14 cellular contexts compared by ENCODE assay signal in the genomic region with DNA sequence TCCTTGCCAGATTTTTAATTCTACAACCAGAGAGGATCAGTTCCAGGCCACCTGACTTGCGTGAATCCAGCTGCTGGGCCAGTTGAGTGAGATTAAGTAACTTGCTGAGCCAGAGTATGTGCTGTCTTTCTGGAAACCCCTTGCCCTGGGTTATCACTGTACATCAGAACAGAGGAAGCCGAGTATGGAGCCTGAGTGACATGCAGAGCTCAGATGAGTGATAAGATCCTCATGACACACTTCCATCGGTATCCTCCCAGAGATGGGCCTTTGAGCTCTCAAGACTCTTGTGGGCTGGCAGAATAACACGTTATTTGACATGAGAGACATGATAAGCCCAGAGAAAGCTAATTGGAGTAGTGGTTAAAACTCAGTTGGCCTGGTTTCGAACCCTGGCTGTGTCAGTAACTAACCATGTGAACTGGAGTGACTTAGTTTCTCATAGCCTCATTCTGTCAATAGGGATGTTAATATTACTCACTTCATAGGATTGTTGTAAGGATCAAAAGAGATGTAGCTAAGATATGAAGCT.
DNase-seq lines count a peak whose midpoint lies in the region; ATAC-seq and TF ChIP-seq lines count a peak whose summit lies in the region.
"Had no signal": no experiment of that assay in that cellular context is flagged by ENCODE, and none has a peak within 500 bp of the region (broad histone marks: within the 10 kb centered on the region; RNA-seq: fewer than 3 reads in every experiment).

No MANE protein-coding gene starts in this region.

- CTCF ChIA-PET in CD4-positive, alpha-beta T cell (lab: Charles Lee) = interaction anchor here (1.5 kb wide), 1 partner anchor 412 kb away, joined by 3 read pairs; no protein-coding TSS in a partner anchor

- H3K9me3 ChIP-seq in CD4-positive, alpha-beta T cell (ENCODE audit: control insufficient read depth, low read length) = no peaks in the 10 kb centered on the region
- no peaks in the 10 kb centered on the region for H3K9me3 ChIP-seq in muscle layer of colon (ENCODE audit: low read length)
- H3K9me3 ChIP-seq: tibial nerve had no signal

- no peak for DNase-seq in CD4-positive, alpha-beta T cell
- DNase-seq in activated naive CD4-positive, alpha-beta T cell treated with anti-CD3 and anti-CD28 coated beads, Interleukin-2, amount 50 U/mL, for 72 hours (ENCODE audit: low spot score in 2 of 2) = no peak
- DNase-seq in NCI-H1092 treated with DMSO at 0.1 percent for 48 hours (lab: John Stamatoyannopoulos, UW) (no peak), foreskin fibroblast (no peak), GM13976 (ENCODE audit: low spot score) (no peak)
- DNase-seq: activated CD8-positive, alpha-beta memory T cell treated with anti-CD3 and anti-CD28 coated beads, Interleukin-2, amount 10 ng/mL, durations not matched to agents 7 days and 5 days; DMS 273 treated with DMSO at 0.1 percent for 48 hours; effector CD4-positive, alpha-beta T cell; KBM-7; kidney had no signal

- H3K4me1 Mint-ChIP-seq in CD4-positive, alpha-beta T cell (ENCODE audit: low read depth) = peaks cover 49% of the 10 kb centered on the region

- H3K36me3 ChIP-seq in muscle layer of colon (ENCODE audit: insufficient read depth, low read length) = no peaks in the 10 kb centered on the region
- H3K36me3 ChIP-seq: tibial nerve had no signal

- H3K4me1 ChIP-seq in muscle layer of colon (ENCODE audit: insufficient read depth, low read length) = peaks cover 45% of the 10 kb centered on the region

- H3K27ac Mint-ChIP-seq in CD4-positive, alpha-beta T cell = peak overlapping the region; percentile 61
- peak overlapping the region; percentile 61 to 72 for H3K27ac Mint-ChIP-seq in activated naive CD4-positive, alpha-beta T cell treated with anti-CD3 and anti-CD28 coated beads, Interleukin-2, amount 50 U/mL, for 72 hours
- H3K27ac Mint-ChIP-seq: activated CD8-positive, alpha-beta memory T cell treated with anti-CD3 and anti-CD28 coated beads, Interleukin-2, amount 10 ng/mL, durations not matched to agents 7 days and 5 days had no signal

- no peak overlapping the region for H3K4me3 ChIP-seq in muscle layer of colon (ENCODE audit: low read depth in 1 of 2, low read length in 2 of 2)
- no peak overlapping the region for H3K4me3 ChIP-seq in foreskin fibroblast (ENCODE audit: low read depth in 1 of 2, low read length in 2 of 2)
- H3K4me3 ChIP-seq: tibial nerve had no signal

- H3K9me3 Mint-ChIP-seq in CD4-positive, alpha-beta T cell = no peaks in the 10 kb centered on the region
- no peaks in the 10 kb centered on the region for H3K9me3 Mint-ChIP-seq in activated naive CD4-positive, alpha-beta T cell treated with anti-CD3 and anti-CD28 coated beads, Interleukin-2, amount 50 U/mL, for 72 hours

- in situ Hi-C loops in GM13976 (cut with MboI; ENCODE audit: low sequenced_read_pairs, unreplicated experiment) = loop anchor here (10.0 kb wide), 1 partner anchor 390 kb away; a partner anchor contains a TSS

- no peak overlapping the region for H3K9ac ChIP-seq in muscle layer of colon (ENCODE audit: low read length)

- no peaks in the 10 kb centered on the region for H3K27me3 Mint-ChIP-seq in CD4-positive, alpha-beta T cell
- H3K27me3 Mint-ChIP-seq: activated CD8-positive, alpha-beta memory T cell treated with anti-CD3 and anti-CD28 coated beads, Interleukin-2, amount 10 ng/mL, durations not matched to agents 7 days and 5 days had no signal

- no peak overlapping the region for H3K27ac ChIP-seq in CD4-positive, alpha-beta T cell (ENCODE audit: low read depth, low read length)
- H3K27ac ChIP-seq in muscle layer of colon (ENCODE audit: low read depth, low read length) = peak overlapping the region; percentile 46

- no peak for TF ChIP-seq CTCF in CD4-positive, alpha-beta T cell (IDR thresholded peaks at IDR 0.05)
- TF ChIP-seq CTCF in foreskin fibroblast (IDR thresholded peaks at IDR 0.05; ENCODE audit: low read depth, low read length) (no peak), GM13976 (IDR thresholded peaks at IDR 0.05; ENCODE audit: borderline replicate concordance, control extremely low read depth, extremely low read depth, insufficient read depth, missing control alignments) (no peak)

- ATAC-seq in CD4-positive, alpha-beta T cell (ENCODE audit: poor library complexity) = peak; percentile 78
- peak; percentile 36 for ATAC-seq in GM18868 (IDR thresholded peaks at IDR 0.05; ENCODE audit: unreplicated experiment)
- ATAC-seq in activated naive CD4-positive, alpha-beta T cell treated with anti-CD3 and anti-CD28 coated beads, Interleukin-2, amount 50 U/mL, for 72 hours = peak; percentile 32 to 86
- ATAC-seq in GM19467 (IDR thresholded peaks at IDR 0.05; ENCODE audit: unreplicated experiment) = no peak
- ATAC-seq: activated CD8-positive, alpha-beta memory T cell treated with anti-CD3 and anti-CD28 coated beads, Interleukin-2, amount 10 ng/mL, durations not matched to agents 7 days and 5 days had no signal

- no peaks in the 10 kb centered on the region for H3K27me3 ChIP-seq in CD4-positive, alpha-beta T cell (ENCODE audit: control insufficient read depth, insufficient read depth, low read length)
- no peaks in the 10 kb centered on the region for H3K27me3 ChIP-seq in muscle layer of colon (ENCODE audit: control insufficient read depth in 1 of 2, insufficient read depth in 2 of 2, low read length in 2 of 2)
- H3K27me3 ChIP-seq: tibial nerve had no signal

- no peak overlapping the region for H3K4me3 Mint-ChIP-seq in CD4-positive, alpha-beta T cell
- H3K4me3 Mint-ChIP-seq: activated CD8-positive, alpha-beta memory T cell treated with anti-CD3 and anti-CD28 coated beads, Interleukin-2, amount 10 ng/mL, durations not matched to agents 7 days and 5 days had no signal

- H3K36me3 Mint-ChIP-seq in CD4-positive, alpha-beta T cell (ENCODE audit: low read depth) = no peaks in the 10 kb centered on the region
- no peaks in the 10 kb centered on the region for H3K36me3 Mint-ChIP-seq in activated naive CD4-positive, alpha-beta T cell treated with anti-CD3 and anti-CD28 coated beads, Interleukin-2, amount 50 U/mL, for 72 hours
- H3K36me3 Mint-ChIP-seq: activated CD8-positive, alpha-beta memory T cell treated with anti-CD3 and anti-CD28 coated beads, Interleukin-2, amount 10 ng/mL, durations not matched to agents 7 days and 5 days had no signal

- POLR2A ChIA-PET in CD4-positive, alpha-beta T cell (lab: Charles Lee) = interaction anchor here (0.6 to 2.0 kb wide), 3 partner anchors 100 to 153 kb away, joined by 3 to 9 read pairs (median 4); no protein-coding TSS in a partner anchor

- intact Hi-C loops in CD4-positive, alpha-beta T cell (cut with DNase I, micrococcal nuclease) = loop anchor here in 1 of 2 experiments (5.0 kb wide), 1 partner anchor 157 kb away; no protein-coding TSS in a partner anchor
